Comparison of ENCODE assay signal across 9 cellular contexts in genomic region chr19:13938361-13939027, GRCh38. TPM values are rescaled to one million over a fixed set of nuclear protein-coding genes. Genes with fewer than 3 reads are reported as not detected.
DNase-seq lines count a peak whose midpoint lies in the region; ATAC-seq, FAIRE-seq and TF ChIP-seq lines count a peak whose summit lies in the region.
"Had no signal": no experiment of that assay in that cellular context is flagged by ENCODE, and none has a peak within 500 bp of the region (broad histone marks: within the 10 kb centered on the region; RNA-seq: fewer than 3 reads in every experiment).

A gene with protein sequence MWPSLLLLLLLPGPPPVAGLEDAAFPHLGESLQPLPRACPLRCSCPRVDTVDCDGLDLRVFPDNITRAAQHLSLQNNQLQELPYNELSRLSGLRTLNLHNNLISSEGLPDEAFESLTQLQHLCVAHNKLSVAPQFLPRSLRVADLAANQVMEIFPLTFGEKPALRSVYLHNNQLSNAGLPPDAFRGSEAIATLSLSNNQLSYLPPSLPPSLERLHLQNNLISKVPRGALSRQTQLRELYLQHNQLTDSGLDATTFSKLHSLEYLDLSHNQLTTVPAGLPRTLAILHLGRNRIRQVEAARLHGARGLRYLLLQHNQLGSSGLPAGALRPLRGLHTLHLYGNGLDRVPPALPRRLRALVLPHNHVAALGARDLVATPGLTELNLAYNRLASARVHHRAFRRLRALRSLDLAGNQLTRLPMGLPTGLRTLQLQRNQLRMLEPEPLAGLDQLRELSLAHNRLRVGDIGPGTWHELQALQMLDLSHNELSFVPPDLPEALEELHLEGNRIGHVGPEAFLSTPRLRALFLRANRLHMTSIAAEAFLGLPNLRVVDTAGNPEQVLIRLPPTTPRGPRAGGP (minus strand): TSS chr19:13938417. CDS start chr19:13938181, 236 bp downstream.

- no peak within 1 kb of the TSS for H3K27ac Mint-ChIP-seq in astrocyte (ENCODE audit: unreplicated experiment)

- TF ChIP-seq CTCF in astrocyte (IDR thresholded peaks at IDR 0.05; ENCODE audit: insufficient read depth, low read depth, low read length), result no peak
- TF ChIP-seq CTCF in heart right ventricle (IDR thresholded peaks at IDR 0.05), result no peak

- H4K20me1 ChIP-seq in GM23248 (ENCODE audit: insufficient read depth) (no peaks in the 10 kb centered on the region), astrocyte (ENCODE audit: insufficient read depth, low read length) (peaks cover 7% of the 10 kb centered on the region)

- H3K9me3 ChIP-seq in GM23248 (ENCODE audit: low read depth) (no peaks in the 10 kb centered on the region), astrocyte (ENCODE audit: insufficient read depth, low read depth, low read length) (no peaks in the 10 kb centered on the region), heart right ventricle (no peaks in the 10 kb centered on the region), skeletal muscle satellite cell (replicated peaks; ENCODE audit: low read length) (no peaks in the 10 kb centered on the region)

- peak within 1 kb of the TSS; percentile 39 for H3K27ac ChIP-seq in GM23248
- H3K27ac ChIP-seq in astrocyte (ENCODE audit: low read depth, low read length), result no peak within 1 kb of the TSS
- no peak within 1 kb of the TSS for H3K27ac ChIP-seq in heart right ventricle

- H3K36me3 Mint-ChIP-seq in astrocyte (ENCODE audit: low read depth, unreplicated experiment), result no peaks in the 10 kb centered on the region

- H3K4me1 Mint-ChIP-seq in astrocyte (ENCODE audit: low read depth, unreplicated experiment), result peaks cover 2% of the 10 kb centered on the region

- no peaks in the 10 kb centered on the region for H3K9me2 ChIP-seq in GM23248 (ENCODE audit: insufficient read depth)

- H3K27me3 ChIP-seq in GM23248 (replicated peaks; ENCODE audit: insufficient read depth) (no peaks in the 10 kb centered on the region), astrocyte (ENCODE audit: insufficient read depth, low read length) (peaks cover 8% of the 10 kb centered on the region), heart right ventricle (peaks cover 0 to 32% (median 19%) of the 10 kb centered on the region in 7 donors), skeletal muscle satellite cell (ENCODE audit: control insufficient read depth, insufficient read depth, low read length) (peaks cover 4% of the 10 kb centered on the region)

- DNase-seq in GM23248 (peak; percentile 85), astrocyte (ENCODE audit: low read depth) (peak; percentile 78), heart right ventricle (no peak), iPS-NIHi11 (ENCODE audit: low spot score) (no peak), activated T-cell treated with anti-CD3 and anti-CD28 coated beads for 4 hours (no peak)
- DNase-seq in activated CD4-positive, alpha-beta T cell treated with anti-CD3 and anti-CD28 coated beads for 4 hours, result no peak
- DNase-seq: activated CD4-positive, alpha-beta T cell treated with anti-CD3 and anti-CD28 coated beads, Interleukin-2, amount 50 U/mL, for 1 hour had no signal

- H3K79me2 ChIP-seq in GM23248 (ENCODE audit: insufficient read depth) (no peaks in the 10 kb centered on the region), astrocyte (ENCODE audit: insufficient read depth, low read length) (no peaks in the 10 kb centered on the region)

- peak within 1 kb of the TSS; percentile 74 for H3K4me3 ChIP-seq in GM23248
- H3K4me3 ChIP-seq in astrocyte (ENCODE audit: insufficient read depth, low read depth, low read length), result peak within 1 kb of the TSS; percentile 29
- peak within 1 kb of the TSS in 6 of 10 donors; percentile 21 to 46 (median 26) for H3K4me3 ChIP-seq in heart right ventricle
- peak within 1 kb of the TSS; percentile 61 for H3K4me3 ChIP-seq in skeletal muscle satellite cell (ENCODE audit: low read length)

- H3K9me3 Mint-ChIP-seq in astrocyte (ENCODE audit: unreplicated experiment), result peaks cover 4% of the 10 kb centered on the region

- H3K4me1 ChIP-seq in GM23248 (ENCODE audit: insufficient read depth) (peaks cover 6% of the 10 kb centered on the region), astrocyte (ENCODE audit: insufficient read depth, low read length) (peaks cover 9% of the 10 kb centered on the region), heart right ventricle (peaks cover 0 to 5% (median 0%) of the 10 kb centered on the region in 9 donors), skeletal muscle satellite cell (ENCODE audit: control insufficient read depth, insufficient read depth, low read length) (peaks cover 16% of the 10 kb centered on the region)

- in situ Hi-C loops in GM23248 (cut with MboI), result no loop called here

- FAIRE-seq in astrocyte (lab: Jason Lieb, UNC), result no peak

- H3K4me2 ChIP-seq in GM23248 (ENCODE audit: unreplicated experiment) (peak within 1 kb of the TSS; percentile 67), astrocyte (ENCODE audit: low read length) (peak within 1 kb of the TSS; percentile 79), skeletal muscle satellite cell (ENCODE audit: low read length) (peak within 1 kb of the TSS; percentile 75)

- peaks cover 7% of the 10 kb centered on the region for H3K27me3 Mint-ChIP-seq in astrocyte (ENCODE audit: low read depth, unreplicated experiment)

- intact Hi-C loops in heart right ventricle (cut with DNase I), result no loop called here

- H3K9ac ChIP-seq in GM23248 (peak within 1 kb of the TSS; percentile 69), astrocyte (ENCODE audit: low read length) (no peak within 1 kb of the TSS), skeletal muscle satellite cell (ENCODE audit: low read depth, low read length) (peak within 1 kb of the TSS; percentile 39)

- ATAC-seq in heart right ventricle (peak in 7 of 8 donors; percentile 16 to 75 (median 61)), HG03432 (IDR thresholded peaks at IDR 0.05; ENCODE audit: unreplicated experiment) (no peak)

- H3K36me3 ChIP-seq in GM23248 (ENCODE audit: low read depth), result no peaks in the 10 kb centered on the region
- H3K36me3 ChIP-seq in astrocyte (ENCODE audit: insufficient read depth, low read length), result no peaks in the 10 kb centered on the region
- H3K36me3 ChIP-seq in heart right ventricle, result no peaks in the 10 kb centered on the region
- H3K36me3 ChIP-seq in skeletal muscle satellite cell (ENCODE audit: insufficient read depth, low read length), result no peaks in the 10 kb centered on the region

- peak within 1 kb of the TSS; percentile 78 for H2AFZ ChIP-seq in GM23248
- peak within 1 kb of the TSS; percentile 36 for H2AFZ ChIP-seq in astrocyte (ENCODE audit: low read depth, low read length)

- no peak within 1 kb of the TSS for H3K4me3 Mint-ChIP-seq in astrocyte (ENCODE audit: unreplicated experiment)

- 12 to 13% methylated on average over 12 to 20 of the region's 20 CpGs for WGBS in GM23248 (ENCODE audit: low coverage in 1 of 2, low lambda C conversion rate in 2 of 2, missing lambda C conversion rate in 2 of 2), 2 experiments
- WGBS in heart right ventricle, 2 donors, result 30 to 36% methylated on average over 20 of the region's 20 CpGs

- H3F3A ChIP-seq in GM23248 (ENCODE audit: insufficient read depth), result no peaks in the 10 kb centered on the region

RNA-seq across cellular contexts. Expression of the gene that starts here (rescaled TPM):
- 6.2 and 9.2 TPM in 2 replicates for total RNA-seq in GM23248 (2014; rRNA removed; shearing (Covaris generic))
- polyA plus RNA-seq in GM23248 (2016; fragmentation: Nextera tagmentation; extraction: Ambion mirVana), result 36.8 and 45.3 TPM in 2 replicates
- total RNA-seq in astrocyte, result 3.3 and 3.7 TPM in 2 replicates
- total RNA-seq in heart right ventricle, result 1 to 10 TPM in 7 of 10 donors, under 1 TPM in 3; 0.76 to 6.2 (median 1.8) TPM
- polyA plus RNA-seq in heart right ventricle, result 1 to 10 TPM in 1 of 2 donors, under 1 TPM in 1; 0.90 to 2.3 TPM
- 0.76 and 0.87 TPM in 2 replicates for total RNA-seq in skeletal muscle satellite cell (2012; rRNA removed)

Comparison
In these comparisons a context has a peak if more than half of its experiments do, and no peak if none do; other contexts are left out.
1. RNA of the gene that starts here (polyA plus RNA-seq): 36.8 to 45.3 TPM in GM23248; 0.90 to 2.3 TPM in heart right ventricle; every median in the first group is over 10 times any median in the second.
2. DNase-seq: peak in GM23248 (single experiment) and astrocyte (single experiment); none in heart right ventricle (0 of 2), iPS-NIHi11 (single experiment), activated CD4-positive, alpha-beta T cell treated with anti-CD3 and anti-CD28 coated beads for 4 hours (0 of 2) and activated T-cell treated with anti-CD3 and anti-CD28 coated beads for 4 hours (single experiment).
3. Peak in every context shown above with its lines, with median percentiles within 50 percentile points of each other: H3K4me2 ChIP-seq and H3K4me3 ChIP-seq.